Comparison of ENCODE assay signal across 8 cellular contexts in genomic region chr1:37811027-37811655, GRCh38. TPM values are rescaled to one million over a fixed set of nuclear protein-coding genes. Genes with fewer than 3 reads are reported as not detected.
DNase-seq lines count a peak whose midpoint lies in the region; ATAC-seq and TF ChIP-seq lines count a peak whose summit lies in the region.

No MANE protein-coding gene starts in this region.

- no peaks in the 10 kb centered on the region for H3K9me3 Mint-ChIP-seq in neural progenitor cell

- no peak for TF ChIP-seq POLR2A in upper lobe of left lung (IDR thresholded peaks at IDR 0.05)

- H3K36me3 Mint-ChIP-seq in neural progenitor cell = peaks cover 12% of the 10 kb centered on the region

- DNase-seq in GF-D8 (lab: John Stamatoyannopoulos, UW) (peak; percentile 25), LoVo (ENCODE audit: low spot score) (peak; percentile 77), RPMI7951 (ENCODE audit: low read depth) (peak; percentile 76), activated T-helper 1 cell treated with Interleukin-2 at 50 U/mL for 16 hours (ENCODE audit: low read depth) (peak; percentile 35), fibroblast of mammary gland (ENCODE audit: low read depth) (peak; percentile 83), neural progenitor cell (ENCODE audit: low spot score) (peak; percentile 86), upper lobe of left lung (peak in 1 of 2 donors; percentile 83)

- peaks cover 45% of the 10 kb centered on the region for H4K20me1 ChIP-seq in neural progenitor cell (ENCODE audit: low read depth)

- H3K27ac ChIP-seq in neural progenitor cell (no peak overlapping the region), upper lobe of left lung (no peak overlapping the region)

- H3K4me1 ChIP-seq in neural progenitor cell (peaks cover 14% of the 10 kb centered on the region), upper lobe of left lung (peaks cover 22 to 33% (median 27%) of the 10 kb centered on the region in 4 donors)

- TF ChIP-seq CTCF in fibroblast of mammary gland (conservative IDR thresholded peaks at IDR 0.05; ENCODE audit: control insufficient read depth, insufficient read depth, low read depth, low read length) (peak; percentile 95), neural progenitor cell (IDR thresholded peaks at IDR 0.05) (peak; percentile 87), upper lobe of left lung (IDR thresholded peaks at IDR 0.05) (peak; percentile 53 to 77 (median 70))

- peaks cover 19% of the 10 kb centered on the region for H3F3A ChIP-seq in neural progenitor cell (ENCODE audit: low read depth)

- H3K4me3 ChIP-seq in fibroblast of mammary gland (ENCODE audit: control insufficient read depth, low read depth, low read length) (no peak overlapping the region), neural progenitor cell (no peak overlapping the region), upper lobe of left lung (no peak overlapping the region)

- peak; percentile 59 to 78 for ATAC-seq in upper lobe of left lung (ENCODE audit: low FRiP score in 2 of 2)
- ATAC-seq in HG03135 (IDR thresholded peaks at IDR 0.05; ENCODE audit: unreplicated experiment) = no peak

- H2AFZ ChIP-seq in neural progenitor cell (replicated peaks) = no peak overlapping the region

- no peak for TF ChIP-seq EP300 in upper lobe of left lung (IDR thresholded peaks at IDR 0.05)

- no peak overlapping the region for H3K27ac Mint-ChIP-seq in neural progenitor cell

- H3K9ac ChIP-seq in neural progenitor cell = no peak overlapping the region

- H3K36me3 ChIP-seq in neural progenitor cell (peaks cover 3% of the 10 kb centered on the region), upper lobe of left lung (peaks cover 13 to 35% (median 18%) of the 10 kb centered on the region in 4 donors)

- no peaks in the 10 kb centered on the region for H3K9me3 ChIP-seq in neural progenitor cell (ENCODE audit: low read depth)
- H3K9me3 ChIP-seq in upper lobe of left lung = no peaks in the 10 kb centered on the region

- no peaks in the 10 kb centered on the region for H3K27me3 ChIP-seq in neural progenitor cell
- no peaks in the 10 kb centered on the region for H3K27me3 ChIP-seq in upper lobe of left lung

- WGBS in upper lobe of left lung, 2 donors = 35 to 37% methylated on average over 7 of the region's 7 CpGs

- H3K27me3 Mint-ChIP-seq in neural progenitor cell (ENCODE audit: insufficient read depth, low read depth) = peaks cover 8% of the 10 kb centered on the region

- peak overlapping the region; percentile 35 for H3K4me3 Mint-ChIP-seq in neural progenitor cell

- no peak overlapping the region for H3K4me2 ChIP-seq in neural progenitor cell

- peaks cover 27% of the 10 kb centered on the region for H3K4me1 Mint-ChIP-seq in neural progenitor cell

- H3K79me2 ChIP-seq in neural progenitor cell (ENCODE audit: low read depth) = peaks cover 34% of the 10 kb centered on the region

RNA-seq across cellular contexts. Expression of gene YRDC, which starts 3.1 kb away (rescaled TPM):
- total RNA-seq in RPMI7951 (2014; rRNA removed; shearing (Covaris generic)) = 23.7 and 25.7 TPM in 2 replicates
- 12.9 and 17.4 TPM in 2 replicates for total RNA-seq in neural progenitor cell (ENCODE audit: low replicate concordance)
- 10 to 100 TPM in 4 of 6 donors, 1 to 10 TPM in 2; 4.2 to 22.2 (median 13.3) TPM for total RNA-seq in upper lobe of left lung

RNA-seq across cellular contexts. Expression of gene C1orf122, which starts 3.6 kb away (rescaled TPM):
- total RNA-seq in RPMI7951 (2014; rRNA removed; shearing (Covaris generic)) = 52.4 and 68.3 TPM in 2 replicates
- total RNA-seq in neural progenitor cell (ENCODE audit: low replicate concordance) = 17.7 and 35.7 TPM in 2 replicates
- 10 to 100 TPM; 30.0 to 90.1 (median 39.9) TPM for total RNA-seq in upper lobe of left lung

RNA-seq across cellular contexts. Expression of gene MANEAL, which starts 17.5 kb away (rescaled TPM):
- 5.6 and 8.2 TPM in 2 replicates for total RNA-seq in RPMI7951 (2014; rRNA removed; shearing (Covaris generic))
- 0.24 and 0.40 TPM in 2 replicates for total RNA-seq in neural progenitor cell (ENCODE audit: low replicate concordance)
- 1 to 10 TPM; 2.8 to 8.1 (median 5.2) TPM for total RNA-seq in upper lobe of left lung

RNA-seq across cellular contexts. Expression of gene EPHA10, which starts 46.2 kb away (rescaled TPM):
- total RNA-seq in RPMI7951 (2014; rRNA removed; shearing (Covaris generic)) = not detected in 2 replicates
- 0.53 TPM in 1 of 2 replicates, not detected in the other for total RNA-seq in neural progenitor cell (ENCODE audit: low replicate concordance)
- total RNA-seq in upper lobe of left lung = 1 to 10 TPM in 2 of 6 donors, under 1 TPM in 2, not detected in 2; 0.76 to 1.7 (median 0.92) TPM

RNA-seq across cellular contexts. Expression of gene MTF1, which starts 48.3 kb away (rescaled TPM):
- total RNA-seq in RPMI7951 (2014; rRNA removed; shearing (Covaris generic)) = 3.0 and 3.5 TPM in 2 replicates
- total RNA-seq in neural progenitor cell (ENCODE audit: low replicate concordance) (5.6 and 5.9 TPM in 2 replicates), upper lobe of left lung (10 to 100 TPM in 3 of 6 donors, 1 to 10 TPM in 3; 5.2 to 27.4 (median 8.7) TPM)
